ENCODE assay signal across 19 cellular contexts in genomic region chr10:80526742-80527141, GRCh38. TPM values are rescaled to one million over a fixed set of nuclear protein-coding genes. Genes with fewer than 3 reads are reported as not detected.
DNase-seq lines count a peak whose midpoint lies in the region; ATAC-seq and TF ChIP-seq lines count a peak whose summit lies in the region.
"Had no signal": no experiment of that assay in that cellular context is flagged by ENCODE, and none has a peak within 500 bp of the region (broad histone marks: within the 10 kb centered on the region; RNA-seq: fewer than 3 reads in every experiment).

No MANE protein-coding gene starts in this region.

- H3K23ac ChIP-seq in trophoblast cell (ENCODE audit: low read length) = no peak overlapping the region

- intact Hi-C loops in activated CD4-positive, alpha-beta T cell treated with anti-CD3 and anti-CD28 coated beads, Interleukin-2, amount 10 ng/mL, durations not matched to agents 24 days and 14 days (cut with micrococcal nuclease) = loop anchor here (5.0 kb wide), 1 partner anchor 144 kb away; no protein-coding TSS in a partner anchor
- intact Hi-C loops in CD8-positive, alpha-beta T cell (cut with DNase I, micrococcal nuclease) = loop anchor here (5.0 to 10.0 kb wide), 2 partner anchors 144 to 322 kb away; partner anchors contain the start of gene ANXA11 (in 1 of the 2)

- no peak overlapping the region for H3K4ac ChIP-seq in trophoblast cell (ENCODE audit: low read depth, low read length)

- POLR2A ChIA-PET in CD8-positive, alpha-beta T cell (lab: Charles Lee) = interaction anchor here (0.8 to 2.6 kb wide), 4 partner anchors 14 to 147 kb away, joined by 3 to 8 read pairs (median 3); no protein-coding TSS in a partner anchor
- POLR2A ChIA-PET in naive thymus-derived CD8-positive, alpha-beta T cell (lab: Charles Lee) = interaction anchor here (0.6 to 1.5 kb wide), 4 partner anchors 10 to 82 kb away, joined by 3 to 5 read pairs (median 4); no protein-coding TSS in a partner anchor

- H3K9ac ChIP-seq in trophoblast cell (ENCODE audit: low read length) = no peak overlapping the region

- no peak for DNase-seq in activated CD4-positive, alpha-beta T cell treated with anti-CD3 and anti-CD28 coated beads, Interleukin-2, amount 10 ng/mL, durations not matched to agents 24 days and 14 days
- no peak for DNase-seq in activated CD4-positive, alpha-beta T cell treated with anti-CD3 and anti-CD28 coated beads, Interleukin-2, amount 50 U/mL, for 48 hours
- no peak for DNase-seq in CD8-positive, alpha-beta T cell
- DNase-seq in naive thymus-derived CD8-positive, alpha-beta T cell = peak in 1 of 10 donors; percentile 40
- DNase-seq in trophoblast cell (no peak), coronary artery (ENCODE audit: low spot score) (no peak), D341Med (ENCODE audit: low spot score) (no peak)
- DNase-seq: activated CD4-positive, CD25-positive, alpha-beta regulatory T cell treated with anti-CD3 and anti-CD28 coated beads, Interleukin-2, amount 50 U/mL, for 72 hours; KG1; naive B cell; NCI-H1417; RPMI8226; stimulated activated CD4-positive, alpha-beta T cell treated with anti-CD3 and anti-CD28 coated beads, Interleukin-12 subunit alpha, Interleukin-12 subunit beta, amount 100 ng/mL, for 4 hours; stimulated activated naive B cell treated with anti-CD40 and anti-IgM and Interleukin-4, amounts not matched to agents 10 μg/mL and 1 μg/mL and 100 μg/mL, for 72 hours had no signal

- no peak overlapping the region for H2AFZ ChIP-seq in trophoblast cell (ENCODE audit: insufficient read depth, low read length, poor library complexity)
- H2AFZ ChIP-seq: GM23338 had no signal

- H3K27ac ChIP-seq in CD8-positive, alpha-beta T cell (ENCODE audit: low read depth, low read length) = peak overlapping the region; percentile 20
- H3K27ac ChIP-seq in trophoblast cell (ENCODE audit: low read depth, low read length) (no peak overlapping the region), coronary artery (no peak overlapping the region)
- H3K27ac ChIP-seq: vagina had no signal

- H3K79me2 ChIP-seq in trophoblast cell (ENCODE audit: control insufficient read depth, insufficient read depth, low read length, poor library complexity) = no peaks in the 10 kb centered on the region

- no peaks in the 10 kb centered on the region for H3K27me3 ChIP-seq in CD8-positive, alpha-beta T cell (ENCODE audit: insufficient read depth, low read length)
- H3K27me3 ChIP-seq in trophoblast cell (ENCODE audit: insufficient read depth, low read length) = no peaks in the 10 kb centered on the region
- H3K27me3 ChIP-seq: vagina had no signal

- H2BK120ac ChIP-seq in trophoblast cell (ENCODE audit: insufficient read depth, low read length, poor library complexity) = no peak overlapping the region

- ATAC-seq in CD8-positive, alpha-beta T cell = no peak
- no peak for ATAC-seq in activated T-helper 17 cell treated with anti-CD3 and anti-CD28 coated beads, Interleukin-2, amount 50 U/mL, for 72 hours (replicated peaks)
- ATAC-seq in naive thymus-derived CD8-positive, alpha-beta T cell = no peak
- ATAC-seq: GM23338; stimulated activated naive B cell treated with anti-CD40 and anti-IgM and Interleukin-4, amounts not matched to agents 10 μg/mL and 1 μg/mL and 100 μg/mL, for 72 hours had no signal

- no peak for TF ChIP-seq CTCF in CD8-positive, alpha-beta T cell (IDR thresholded peaks at IDR 0.05)
- no peak for TF ChIP-seq CTCF in coronary artery (IDR thresholded peaks at IDR 0.05)

- H2BK12ac ChIP-seq in trophoblast cell (ENCODE audit: low read length) = no peak overlapping the region

- no peaks in the 10 kb centered on the region for H3K79me1 ChIP-seq in trophoblast cell (ENCODE audit: low read length)

- H3K9me3 ChIP-seq in CD8-positive, alpha-beta T cell (ENCODE audit: low read length) = no peaks in the 10 kb centered on the region
- H3K9me3 ChIP-seq in trophoblast cell (ENCODE audit: insufficient read depth, low read depth, low read length) = peaks cover 2% of the 10 kb centered on the region
- H3K9me3 ChIP-seq: vagina had no signal

- peaks cover 37% of the 10 kb centered on the region for H3K36me3 Mint-ChIP-seq in activated CD4-positive, alpha-beta T cell treated with anti-CD3 and anti-CD28 coated beads, Interleukin-2, amount 10 ng/mL, durations not matched to agents 24 days and 14 days (ENCODE audit: low read depth)
- H3K36me3 Mint-ChIP-seq in CD8-positive, alpha-beta T cell = no peaks in the 10 kb centered on the region
- peaks cover 31% of the 10 kb centered on the region for H3K36me3 Mint-ChIP-seq in activated T-helper 17 cell treated with anti-CD3 and anti-CD28 coated beads, Interleukin-2, amount 50 U/mL, for 72 hours (ENCODE audit: low read depth)
- peaks cover 0 to 14% (median 0%) of the 10 kb centered on the region in 3 donors for H3K36me3 Mint-ChIP-seq in naive thymus-derived CD8-positive, alpha-beta T cell
- H3K36me3 Mint-ChIP-seq: naive B cell; stimulated activated naive B cell treated with anti-CD40 and anti-IgM and Interleukin-4, amounts not matched to agents 10 μg/mL and 1 μg/mL and 100 μg/mL, for 72 hours had no signal

- peak overlapping the region; percentile 87 for H3K27ac Mint-ChIP-seq in activated CD4-positive, alpha-beta T cell treated with anti-CD3 and anti-CD28 coated beads, Interleukin-2, amount 10 ng/mL, durations not matched to agents 24 days and 14 days
- H3K27ac Mint-ChIP-seq in CD8-positive, alpha-beta T cell = peak overlapping the region; percentile 90
- peak overlapping the region; percentile 70 for H3K27ac Mint-ChIP-seq in activated T-helper 17 cell treated with anti-CD3 and anti-CD28 coated beads, Interleukin-2, amount 50 U/mL, for 72 hours
- H3K27ac Mint-ChIP-seq in naive thymus-derived CD8-positive, alpha-beta T cell = peak overlapping the region; percentile 88 to 100 (median 92)
- H3K27ac Mint-ChIP-seq: GM23338; stimulated activated naive B cell treated with anti-CD40 and anti-IgM and Interleukin-4, amounts not matched to agents 10 μg/mL and 1 μg/mL and 100 μg/mL, for 72 hours had no signal

- peak overlapping the region; percentile 31 for H3K4me3 ChIP-seq in CD8-positive, alpha-beta T cell (ENCODE audit: low read depth, low read length)
- no peak overlapping the region for H3K4me3 ChIP-seq in trophoblast cell (ENCODE audit: low read depth, low read length)
- no peak overlapping the region for H3K4me3 ChIP-seq in coronary artery
- H3K4me3 ChIP-seq: GM23338, vagina had no signal

- H2AK5ac ChIP-seq in trophoblast cell (ENCODE audit: low read length) = no peak overlapping the region

- no peak overlapping the region for H4K91ac ChIP-seq in trophoblast cell (ENCODE audit: low read depth, low read length)

- CTCF ChIA-PET in CD8-positive, alpha-beta T cell (lab: Charles Lee) = interaction anchor here (1.2 to 2.2 kb wide), 3 partner anchors 16 to 82 kb away, joined by 5 to 7 read pairs (median 6); no protein-coding TSS in a partner anchor

- no peak overlapping the region for H2BK5ac ChIP-seq in trophoblast cell (ENCODE audit: low read depth, low read length, poor library complexity)

- H3K4me1 ChIP-seq in CD8-positive, alpha-beta T cell (ENCODE audit: insufficient read depth, low read length) = peaks cover 79% of the 10 kb centered on the region
- H3K4me1 ChIP-seq in trophoblast cell (ENCODE audit: control insufficient read depth in 1 of 2, insufficient read depth in 2 of 2, low read length in 2 of 2) = peaks cover 0 to 9% of the 10 kb centered on the region in 2 experiments

- no peak overlapping the region for H3K4me2 ChIP-seq in trophoblast cell (ENCODE audit: low read length)
- H3K4me2 ChIP-seq: GM23338 had no signal

- no peaks in the 10 kb centered on the region for H3K9me3 Mint-ChIP-seq in activated CD4-positive, alpha-beta T cell treated with anti-CD3 and anti-CD28 coated beads, Interleukin-2, amount 10 ng/mL, durations not matched to agents 24 days and 14 days
- H3K9me3 Mint-ChIP-seq in CD8-positive, alpha-beta T cell = no peaks in the 10 kb centered on the region
- H3K9me3 Mint-ChIP-seq in activated T-helper 17 cell treated with anti-CD3 and anti-CD28 coated beads, Interleukin-2, amount 50 U/mL, for 72 hours = no peaks in the 10 kb centered on the region
- no peaks in the 10 kb centered on the region for H3K9me3 Mint-ChIP-seq in naive thymus-derived CD8-positive, alpha-beta T cell
- H3K9me3 Mint-ChIP-seq: GM23338; naive B cell; stimulated activated naive B cell treated with anti-CD40 and anti-IgM and Interleukin-4, amounts not matched to agents 10 μg/mL and 1 μg/mL and 100 μg/mL, for 72 hours had no signal

- no CpG with 5 or more reads among the region's 6 CpGs for WGBS in trophoblast cell (ENCODE audit: extremely low coverage, insufficient coverage, insufficient read length)

- H4K12ac ChIP-seq in trophoblast cell (ENCODE audit: low read depth, low read length) = no peak overlapping the region

- H3K4me1 Mint-ChIP-seq in activated CD4-positive, alpha-beta T cell treated with anti-CD3 and anti-CD28 coated beads, Interleukin-2, amount 10 ng/mL, durations not matched to agents 24 days and 14 days = peaks cover 71% of the 10 kb centered on the region
- H3K4me1 Mint-ChIP-seq in CD8-positive, alpha-beta T cell (ENCODE audit: low read depth) = peaks cover 81% of the 10 kb centered on the region
- peaks cover 35% of the 10 kb centered on the region for H3K4me1 Mint-ChIP-seq in activated T-helper 17 cell treated with anti-CD3 and anti-CD28 coated beads, Interleukin-2, amount 50 U/mL, for 72 hours
- peaks cover 51 to 88% (median 86%) of the 10 kb centered on the region in 4 donors for H3K4me1 Mint-ChIP-seq in naive thymus-derived CD8-positive, alpha-beta T cell

- no peaks in the 10 kb centered on the region for H3K36me3 ChIP-seq in CD8-positive, alpha-beta T cell (ENCODE audit: insufficient read depth, low read length)
- H3K36me3 ChIP-seq in trophoblast cell (ENCODE audit: control insufficient read depth in 1 of 2, insufficient read depth in 2 of 2, low read length in 2 of 2) = peaks cover 0 to 2% of the 10 kb centered on the region in 2 experiments
- H3K36me3 ChIP-seq: vagina had no signal

- no peak overlapping the region for H3K18ac ChIP-seq in trophoblast cell (ENCODE audit: low read length)

- H3K27me3 Mint-ChIP-seq in activated CD4-positive, alpha-beta T cell treated with anti-CD3 and anti-CD28 coated beads, Interleukin-2, amount 10 ng/mL, durations not matched to agents 24 days and 14 days = no peaks in the 10 kb centered on the region
- no peaks in the 10 kb centered on the region for H3K27me3 Mint-ChIP-seq in CD8-positive, alpha-beta T cell (ENCODE audit: low read depth)
- no peaks in the 10 kb centered on the region for H3K27me3 Mint-ChIP-seq in activated T-helper 17 cell treated with anti-CD3 and anti-CD28 coated beads, Interleukin-2, amount 50 U/mL, for 72 hours
- no peaks in the 10 kb centered on the region for H3K27me3 Mint-ChIP-seq in naive thymus-derived CD8-positive, alpha-beta T cell
- H3K27me3 Mint-ChIP-seq: naive B cell; stimulated activated naive B cell treated with anti-CD40 and anti-IgM and Interleukin-4, amounts not matched to agents 10 μg/mL and 1 μg/mL and 100 μg/mL, for 72 hours had no signal

- peak overlapping the region; percentile 66 for H3K4me3 Mint-ChIP-seq in activated CD4-positive, alpha-beta T cell treated with anti-CD3 and anti-CD28 coated beads, Interleukin-2, amount 10 ng/mL, durations not matched to agents 24 days and 14 days
- peak overlapping the region; percentile 44 for H3K4me3 Mint-ChIP-seq in CD8-positive, alpha-beta T cell
- peak overlapping the region; percentile 4 for H3K4me3 Mint-ChIP-seq in activated T-helper 17 cell treated with anti-CD3 and anti-CD28 coated beads, Interleukin-2, amount 50 U/mL, for 72 hours
- H3K4me3 Mint-ChIP-seq in naive thymus-derived CD8-positive, alpha-beta T cell = peak overlapping the region; percentile 50 to 78 (median 72)
- H3K4me3 Mint-ChIP-seq: GM23338; naive B cell; stimulated activated naive B cell treated with anti-CD40 and anti-IgM and Interleukin-4, amounts not matched to agents 10 μg/mL and 1 μg/mL and 100 μg/mL, for 72 hours had no signal

- no peak overlapping the region for H4K8ac ChIP-seq in trophoblast cell (ENCODE audit: low read depth, low read length)

- H3K14ac ChIP-seq in trophoblast cell (ENCODE audit: low read length) = no peak overlapping the region

RNA-seq across cellular contexts. Expression of gene SH2D4B, which starts 11.0 kb away (rescaled TPM):
- total RNA-seq in activated CD4-positive, alpha-beta T cell treated with anti-CD3 and anti-CD28 coated beads, Interleukin-2, amount 10 ng/mL, durations not matched to agents 24 days and 14 days = 0.19 and 0.23 TPM in 2 replicates
- total RNA-seq in CD8-positive, alpha-beta T cell = under 1 TPM in 1 of 2 experiments, not detected in 1; 0.36 TPM
- total RNA-seq in activated T-helper 17 cell treated with anti-CD3 and anti-CD28 coated beads, Interleukin-2, amount 50 U/mL, for 72 hours = under 1 TPM; 0.11 to 0.32 TPM
- total RNA-seq in naive thymus-derived CD8-positive, alpha-beta T cell = under 1 TPM; 0.11 to 0.36 TPM
- not detected for polyA plus RNA-seq in naive thymus-derived CD8-positive, alpha-beta T cell
- polyA plus RNA-seq in trophoblast cell (2013) = 0.10 and 0.19 TPM in 2 replicates
- total RNA-seq: epithelial cell of proximal tubule, GM23338, vagina had no signal
- polyA plus RNA-seq: liver had no signal

Comparison
In these comparisons a context has a peak if more than half of its experiments do, and no peak if none do; other contexts are left out.
1. H3K4me3 Mint-ChIP-seq: peak in every context shown above with its lines; median percentile 72 in naive thymus-derived CD8-positive, alpha-beta T cell; 66 in activated CD4-positive, alpha-beta T cell treated with anti-CD3 and anti-CD28 coated beads, Interleukin-2, amount 10 ng/mL, durations not matched to agents 24 days and 14 days; 44 in CD8-positive, alpha-beta T cell; 4 in activated T-helper 17 cell treated with anti-CD3 and anti-CD28 coated beads, Interleukin-2, amount 50 U/mL, for 72 hours.